19 cellular contexts compared by ENCODE assay signal in the genomic region with DNA sequence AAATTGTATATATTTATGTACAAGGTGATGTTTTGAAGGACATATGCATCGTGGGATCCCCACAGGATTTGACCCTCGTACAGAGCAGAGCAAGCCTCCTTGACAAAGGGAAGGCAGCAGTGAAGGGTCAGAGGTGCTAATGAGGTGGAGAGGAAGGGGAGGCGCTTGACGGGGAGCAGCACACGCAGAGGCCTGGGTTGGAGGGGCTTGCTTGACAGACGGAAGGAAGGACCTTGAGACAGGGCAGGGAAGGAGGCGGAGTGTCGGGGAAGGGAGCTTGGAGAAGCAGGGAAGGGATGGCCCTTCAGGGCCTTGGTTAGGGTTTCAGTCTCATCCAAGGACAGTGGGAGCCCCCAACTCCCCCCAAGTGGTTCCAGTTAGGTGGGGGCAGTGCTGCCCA.
"Had no signal": no experiment of that assay in that cellular context is flagged by ENCODE, and none has a peak within 500 bp of the region (broad histone marks: within the 10 kb centered on the region; RNA-seq: fewer than 3 reads in every experiment).

No MANE protein-coding gene starts in this region.

- H3K4me1 Mint-ChIP-seq: activated CD4-positive, alpha-beta T cell treated with anti-CD3 and anti-CD28 coated beads, Interleukin-2, amount 10 ng/mL, durations not matched to agents 24 days and 14 days; central memory CD8-positive, alpha-beta T cell had no signal

- ATAC-seq: activated CD8-positive, alpha-beta T cell treated with anti-CD3 and anti-CD28 coated beads, Interleukin-2, amount 10 ng/mL, durations not matched to agents 7 days and 5 days; body of pancreas; naive thymus-derived CD8-positive, alpha-beta T cell had no signal

- H3K4me3 ChIP-seq: body of pancreas, heart left ventricle, right atrium auricular region, transverse colon had no signal

- H3K9ac ChIP-seq: parathyroid adenoma had no signal

- H3K27me3 Mint-ChIP-seq: activated B cell treated with CpG ODN at 0.5 μM for 24 hours; activated CD4-positive, alpha-beta T cell treated with anti-CD3 and anti-CD28 coated beads, Interleukin-2, amount 10 ng/mL, durations not matched to agents 24 days and 14 days; activated naive CD8-positive, alpha-beta T cell; central memory CD8-positive, alpha-beta T cell had no signal

- H3K4me1 ChIP-seq: body of pancreas had no signal

- H3K36me3 Mint-ChIP-seq: activated naive CD8-positive, alpha-beta T cell; naive thymus-derived CD8-positive, alpha-beta T cell had no signal

- H2AFZ ChIP-seq: parathyroid adenoma had no signal

- H3K27me3 ChIP-seq: body of pancreas, foreskin keratinocyte, heart left ventricle, right atrium auricular region, transverse colon had no signal

- DNase-seq: activated B cell treated with CpG ODN at 0.5 μM for 24 hours; activated CD4-positive, alpha-beta T cell treated with anti-CD3 and anti-CD28 coated beads, Interleukin-2, amount 10 ng/mL, durations not matched to agents 24 days and 14 days; activated CD8-positive, alpha-beta T cell treated with anti-CD3 and anti-CD28 coated beads, Interleukin-2, amount 10 ng/mL, durations not matched to agents 7 days and 5 days; activated gamma-delta T cell treated with Interleukin-2 at 50 U/mL for 16 hours; amniotic stem cell; body of pancreas; cortex of kidney; effector CD8-positive, alpha-beta T cell; foreskin keratinocyte; heart left ventricle; naive thymus-derived CD8-positive, alpha-beta T cell; stimulated activated CD4-positive, alpha-beta T cell treated with anti-CD3 and anti-CD28 coated beads, Interleukin-4, amount 100 ng/mL, for 1 hour; stimulated activated naive CD4-positive, alpha-beta T cell; T-helper 9 cell; transverse colon had no signal

- H3K36me3 ChIP-seq: heart left ventricle, right atrium auricular region, transverse colon had no signal

- H3K79me2 ChIP-seq: parathyroid adenoma had no signal

- H3K9me3 ChIP-seq: body of pancreas, right atrium auricular region, transverse colon had no signal

- H3K4me3 Mint-ChIP-seq: activated B cell treated with CpG ODN at 0.5 μM for 24 hours; activated CD4-positive, alpha-beta T cell treated with anti-CD3 and anti-CD28 coated beads, Interleukin-2, amount 10 ng/mL, durations not matched to agents 24 days and 14 days; activated CD8-positive, alpha-beta T cell treated with anti-CD3 and anti-CD28 coated beads, Interleukin-2, amount 10 ng/mL, durations not matched to agents 7 days and 5 days; activated naive CD8-positive, alpha-beta T cell; central memory CD8-positive, alpha-beta T cell; naive thymus-derived CD8-positive, alpha-beta T cell had no signal

- H3K27ac ChIP-seq: body of pancreas, foreskin keratinocyte, parathyroid adenoma, transverse colon had no signal

- H3K27ac Mint-ChIP-seq: activated B cell treated with CpG ODN at 0.5 μM for 24 hours; activated CD4-positive, alpha-beta T cell treated with anti-CD3 and anti-CD28 coated beads, Interleukin-2, amount 10 ng/mL, durations not matched to agents 24 days and 14 days; activated CD8-positive, alpha-beta T cell treated with anti-CD3 and anti-CD28 coated beads, Interleukin-2, amount 10 ng/mL, durations not matched to agents 7 days and 5 days; activated naive CD8-positive, alpha-beta T cell had no signal

- H3K9me3 Mint-ChIP-seq: activated B cell treated with CpG ODN at 0.5 μM for 24 hours; activated CD4-positive, alpha-beta T cell treated with anti-CD3 and anti-CD28 coated beads, Interleukin-2, amount 10 ng/mL, durations not matched to agents 24 days and 14 days; central memory CD8-positive, alpha-beta T cell had no signal
